ENCODE assay signal across 31 cellular contexts in the genomic region with DNA sequence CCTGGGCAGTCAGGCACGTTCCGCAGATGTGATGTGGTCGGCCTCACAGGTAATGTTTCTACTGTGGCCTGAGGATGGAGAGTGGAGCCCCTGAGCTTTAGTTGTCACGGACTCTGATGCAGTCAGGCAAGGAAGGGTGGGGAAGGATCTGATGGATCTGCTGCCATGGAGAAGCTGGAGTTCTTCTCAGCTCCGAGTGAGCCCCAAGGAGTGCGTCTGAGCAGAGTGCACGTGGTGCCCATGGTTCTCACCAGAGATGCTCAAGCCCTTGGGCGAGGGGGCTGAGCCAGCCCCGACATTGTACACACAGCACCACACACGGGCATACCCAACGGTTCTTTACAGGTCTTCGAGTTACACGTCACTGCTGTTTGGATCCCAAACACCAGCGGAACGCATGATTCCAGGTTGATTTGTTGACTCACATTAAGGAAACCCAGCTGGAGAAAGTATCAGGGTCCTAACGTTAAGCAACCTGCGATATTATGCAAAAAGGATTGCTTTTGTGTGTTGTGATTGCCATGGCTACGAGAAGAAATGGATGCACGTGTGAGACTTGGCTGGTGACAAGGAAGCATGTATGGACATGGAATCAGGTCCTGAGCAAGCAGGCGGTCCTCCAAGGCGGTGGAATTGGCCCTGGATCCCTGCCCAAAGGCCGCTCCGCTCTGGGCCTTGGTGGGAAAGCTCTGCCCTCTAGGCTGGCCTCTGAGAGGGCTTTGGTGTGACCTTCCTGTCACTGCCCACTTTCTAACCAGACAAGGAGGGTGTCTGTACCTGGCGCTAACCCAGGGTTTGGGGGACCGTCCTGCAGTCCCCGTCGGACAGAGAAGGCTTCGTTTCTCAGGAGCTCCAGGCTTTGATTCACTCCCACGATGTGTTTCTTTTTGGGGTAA.
DNase-seq lines count a peak whose midpoint lies in the region; ATAC-seq, FAIRE-seq and TF ChIP-seq lines count a peak whose summit lies in the region.
"Had no signal": no experiment of that assay in that cellular context is flagged by ENCODE, and none has a peak within 500 bp of the region (broad histone marks: within the 10 kb centered on the region; RNA-seq: fewer than 3 reads in every experiment).

No MANE protein-coding gene starts in this region.

- no peak overlapping the region for H3T11ph ChIP-seq in H9 (ENCODE audit: low read length)

- peaks cover 0 to 2% (median 0%) of the 10 kb centered on the region in 3 experiments; a peak in 2 of 7 replicates for H3K36me3 Mint-ChIP-seq in H9 (ENCODE audit: insufficient read depth in 1 of 3, low read depth in 3 of 3)

- H3K27me3 Mint-ChIP-seq in H9 (ENCODE audit: low read depth) = no peaks in the 10 kb centered on the region
- H3K27me3 Mint-ChIP-seq: naive thymus-derived CD4-positive, alpha-beta T cell had no signal

- H4K91ac ChIP-seq in H9 (ENCODE audit: insufficient read length, low read depth, low read length) = no peak overlapping the region

- no peak overlapping the region for H3K4ac ChIP-seq in H9 (ENCODE audit: low read depth, low read length)

- no peak for TF ChIP-seq POLR2A in testis (IDR thresholded peaks at IDR 0.05)

- no peak overlapping the region for H2BK20ac ChIP-seq in H9 (ENCODE audit: low read depth, low read length, poor library complexity, severe bottlenecking)

- H3K27me3 ChIP-seq in H9 (ENCODE audit: insufficient read depth, low read length) (no peaks in the 10 kb centered on the region), bronchial epithelial cell (ENCODE audit: control insufficient read depth, insufficient read depth, low read length) (no peaks in the 10 kb centered on the region), lower lobe of right lung (ENCODE audit: low read depth) (no peaks in the 10 kb centered on the region), testis (no peaks in the 10 kb centered on the region), small intestine (ENCODE audit: control insufficient read depth in 2 of 2, insufficient read depth in 2 of 2, low read length in 2 of 2) (no peaks in the 10 kb centered on the region), PC-9 (ENCODE audit: insufficient read depth, low read depth) (no peaks in the 10 kb centered on the region)
- H3K27me3 ChIP-seq: gastroesophageal sphincter, left lung, MG63 had no signal

- H2BK15ac ChIP-seq in H9 (ENCODE audit: low read depth, low read length) = no peak overlapping the region

- H3K9me2 ChIP-seq in PC-9 (ENCODE audit: insufficient read depth) = no peaks in the 10 kb centered on the region

- WGBS in H9 (ENCODE audit: extremely low coverage, insufficient read length, low lambda C conversion rate) = no CpG with 5 or more reads among the region's 29 CpGs
- WGBS in testis, 2 donors = 93 to 97% methylated on average over 20 to 29 of the region's 29 CpGs
- WGBS in small intestine, 3 donors = 94 to 97% (median 95%) methylated on average over 29 of the region's 29 CpGs

- no peaks in the 10 kb centered on the region for H3K9me3 Mint-ChIP-seq in H9
- H3K9me3 Mint-ChIP-seq: mesothelial cell of epicardium had no signal

- no peak overlapping the region for H4K8ac ChIP-seq in H9 (replicated peaks; ENCODE audit: insufficient read length, low read depth, low read length)

- no peak overlapping the region; a peak in 1 of 7 replicates for H3K27ac Mint-ChIP-seq in H9
- H3K27ac Mint-ChIP-seq: mesothelial cell of epicardium; naive thymus-derived CD4-positive, alpha-beta T cell had no signal

- no peak overlapping the region for H2BK120ac ChIP-seq in H9 (ENCODE audit: low read depth, low read length, poor library complexity, severe bottlenecking)

- ATAC-seq in lower lobe of right lung = no peak
- ATAC-seq: gastroesophageal sphincter; left lung; naive thymus-derived CD4-positive, alpha-beta T cell; sciatic nerve had no signal

- DNase-seq in H9 (peak; percentile 14), bronchial epithelial cell (ENCODE audit: low read depth) (no peak), lower lobe of right lung (peak; percentile 32), testis (peak; percentile 1), small intestine (no peak), PC-9 (no peak), KG1 (lab: John Stamatoyannopoulos, UW) (no peak)
- DNase-seq: activated CD4-positive, alpha-beta T cell treated with anti-CD3 and anti-CD28 coated beads, Interleukin-2, amount 50 U/mL, for 4 hours; activated CD4-positive, CD25-positive, alpha-beta regulatory T cell; activated gamma-delta T cell; central memory CD4-positive, alpha-beta T cell; dermis blood vessel endothelial cell; DMS53; GF-D8; hippocampal formation; KBM-7; MG63; naive thymus-derived CD4-positive, alpha-beta T cell; NCI-H1105 treated with DMSO at 0.1 percent for 48 hours; NCI-H446; NCI-H774; stimulated activated naive CD4-positive, alpha-beta T cell treated with Interleukin-2 at 50 U/mL for 16 hours; T-helper 1 cell had no signal

- no peak overlapping the region for H3K18ac ChIP-seq in H9 (ENCODE audit: insufficient read length, low read depth, low read length)

- CTCF ChIA-PET in PC-9 (lab: Charles Lee) = no interaction called here

- no peak overlapping the region for H3K4me3 ChIP-seq in bronchial epithelial cell (ENCODE audit: low read depth, low read length)
- no peak overlapping the region for H3K4me3 ChIP-seq in lower lobe of right lung
- H3K4me3 ChIP-seq in testis = no peak overlapping the region
- H3K4me3 ChIP-seq in small intestine (ENCODE audit: low read depth in 1 of 2, low read length in 2 of 2) = no peak overlapping the region
- no peak overlapping the region for H3K4me3 ChIP-seq in PC-9
- H3K4me3 ChIP-seq: gastroesophageal sphincter, HAP-1, left lung, MG63 had no signal

- no peak overlapping the region for H3K23ac ChIP-seq in H9 (ENCODE audit: insufficient read length, low read depth, low read length)

- TF ChIP-seq CTCF in H9 (conservative IDR thresholded peaks at IDR 0.05) (no peak), bronchial epithelial cell (IDR thresholded peaks at IDR 0.05; ENCODE audit: insufficient read depth, low read length, severe bottlenecking) (no peak), lower lobe of right lung (IDR thresholded peaks at IDR 0.05) (no peak), testis (IDR thresholded peaks at IDR 0.05) (no peak), PC-9 (conservative IDR thresholded peaks at IDR 0.05) (no peak)

- no peak overlapping the region for H2BK5ac ChIP-seq in H9 (ENCODE audit: insufficient read length, low read length)

- FAIRE-seq in bronchial epithelial cell (lab: Jason Lieb, UNC) = peak; percentile 91
- no peak for FAIRE-seq in small intestine (lab: Jason Lieb, UNC)
- FAIRE-seq: astrocyte, HTR-8/SVneo had no signal

- POLR2A ChIA-PET in PC-9 (lab: Charles Lee; ENCODE audit: unreplicated experiment) = interaction anchor here (0.7 kb wide), 1 partner anchor 582 kb away, joined by 4 read pairs; no protein-coding TSS in a partner anchor

- no peak overlapping the region for H2BK12ac ChIP-seq in H9 (ENCODE audit: insufficient read length, low read depth, low read length)

- H2AFZ ChIP-seq in H9 (ENCODE audit: low read length) (no peak overlapping the region), PC-9 (no peak overlapping the region)
- H2AFZ ChIP-seq: parathyroid adenoma had no signal

- H3K4me3 Mint-ChIP-seq in H9 = no peak overlapping the region
- H3K4me3 Mint-ChIP-seq: mesothelial cell of epicardium; naive thymus-derived CD4-positive, alpha-beta T cell had no signal

- H3K4me1 Mint-ChIP-seq in H9 = no peaks in the 10 kb centered on the region
- H3K4me1 Mint-ChIP-seq: mesothelial cell of epicardium had no signal

- H3K4me2 ChIP-seq in H9 (ENCODE audit: insufficient read depth, insufficient read length, low read length) (no peak overlapping the region), PC-9 (no peak overlapping the region)

- BruUV-seq in PC-9 (replicated peaks; lab: Mats Ljungman, UMichigan) = no TSS peak

- H4K20me1 ChIP-seq in H9 (ENCODE audit: control insufficient read depth, insufficient read depth, insufficient read length) (no peaks in the 10 kb centered on the region), PC-9 (ENCODE audit: insufficient read depth) (no peaks in the 10 kb centered on the region)

- H4K5ac ChIP-seq in H9 (ENCODE audit: insufficient read length, low read depth, low read length) = no peak overlapping the region

- no peak overlapping the region for H3K9ac ChIP-seq in H9 (ENCODE audit: extremely low read depth, insufficient read length, low read length)
- H3K9ac ChIP-seq: parathyroid adenoma had no signal

- H3K79me2 ChIP-seq in H9 (ENCODE audit: insufficient read depth, low read length) = no peaks in the 10 kb centered on the region
- no peaks in the 10 kb centered on the region for H3K79me2 ChIP-seq in PC-9 (ENCODE audit: low read depth)
- H3K79me2 ChIP-seq: parathyroid adenoma had no signal

- H2AK5ac ChIP-seq in H9 (ENCODE audit: insufficient read length, low read length) = no peak overlapping the region

- H3K14ac ChIP-seq in H9 (ENCODE audit: insufficient read depth, low read length) = no peak overlapping the region

- no peak overlapping the region for H3K27ac ChIP-seq in H9 (ENCODE audit: insufficient read length, low read depth, low read length)
- H3K27ac ChIP-seq in lower lobe of right lung = no peak overlapping the region
- no peak overlapping the region for H3K27ac ChIP-seq in testis
- no peak overlapping the region for H3K27ac ChIP-seq in small intestine (ENCODE audit: low read depth in 1 of 2, low read length in 1 of 2)
- no peak overlapping the region for H3K27ac ChIP-seq in PC-9
- H3K27ac ChIP-seq: gastroesophageal sphincter, left lung, parathyroid adenoma had no signal

- H3K4me1 ChIP-seq in H9 (ENCODE audit: insufficient read depth, low read length) (no peaks in the 10 kb centered on the region), lower lobe of right lung (no peaks in the 10 kb centered on the region), testis (no peaks in the 10 kb centered on the region), small intestine (ENCODE audit: control insufficient read depth in 2 of 2, insufficient read depth in 1 of 2, low read depth in 1 of 2, low read length in 1 of 2) (no peaks in the 10 kb centered on the region), PC-9 (replicated peaks; ENCODE audit: insufficient read depth) (no peaks in the 10 kb centered on the region)
- H3K4me1 ChIP-seq: gastroesophageal sphincter, HAP-1, left lung, parathyroid adenoma had no signal

- H3K36me3 ChIP-seq in bronchial epithelial cell (ENCODE audit: control insufficient read depth, insufficient read depth, low read length) = no peaks in the 10 kb centered on the region
- H3K36me3 ChIP-seq in lower lobe of right lung = peaks cover 4% of the 10 kb centered on the region
- no peaks in the 10 kb centered on the region for H3K36me3 ChIP-seq in testis (ENCODE audit: low read depth, missing control alignments)
- H3K36me3 ChIP-seq in small intestine (ENCODE audit: control insufficient read depth in 2 of 2, insufficient read depth in 2 of 2, low read length in 2 of 2) = no peaks in the 10 kb centered on the region
- no peaks in the 10 kb centered on the region for H3K36me3 ChIP-seq in PC-9 (ENCODE audit: low read depth)
- H3K36me3 ChIP-seq: HAP-1, MG63 had no signal

- H3K9me3 ChIP-seq in H9 (ENCODE audit: control insufficient read depth, low read depth, low read length) = no peaks in the 10 kb centered on the region
- no peaks in the 10 kb centered on the region for H3K9me3 ChIP-seq in lower lobe of right lung
- H3K9me3 ChIP-seq in testis = no peaks in the 10 kb centered on the region
- H3K9me3 ChIP-seq in small intestine (ENCODE audit: control insufficient read depth, low read depth) = no peaks in the 10 kb centered on the region
- no peaks in the 10 kb centered on the region for H3K9me3 ChIP-seq in PC-9 (ENCODE audit: insufficient read depth, low read depth)
- H3K9me3 ChIP-seq: gastroesophageal sphincter, HAP-1, left lung, MG63 had no signal

- H3K56ac ChIP-seq in H9 (ENCODE audit: insufficient read length, low read depth, low read length) = no peak overlapping the region

- H3K23me2 ChIP-seq in H9 (ENCODE audit: insufficient read length, low read depth, low read length, poor library complexity, severe bottlenecking) = no peaks in the 10 kb centered on the region

- intact Hi-C loops in lower lobe of right lung (cut with DNase I) (no loop called here), testis (cut with DNase I; ENCODE audit: low total_unique reads) (no loop called here), PC-9 (cut with micrococcal nuclease; ENCODE audit: unreplicated experiment) (no loop called here)

- no peaks in the 10 kb centered on the region for H3K79me1 ChIP-seq in H9 (ENCODE audit: insufficient read depth, low read depth, low read length, poor library complexity, severe bottlenecking)

- no peaks in the 10 kb centered on the region for H3F3A ChIP-seq in PC-9 (ENCODE audit: insufficient read depth, low read depth)

Comparison
In these comparisons a context has a peak if more than half of its experiments do, and no peak if none do; other contexts are left out.
1. DNase-seq: peak in H9 (single experiment), lower lobe of right lung (single experiment) and testis (single experiment); none in bronchial epithelial cell (single experiment), small intestine (single experiment), PC-9 (0 of 2) and KG1 (single experiment).